ENCODE assay signal across 9 cellular contexts in genomic region chr10:93386496-93387369, GRCh38.
DNase-seq lines count a peak whose midpoint lies in the region; ATAC-seq and TF ChIP-seq lines count a peak whose summit lies in the region.
"Had no signal": no experiment of that assay in that cellular context is flagged by ENCODE, and none has a peak within 500 bp of the region (broad histone marks: within the 10 kb centered on the region; RNA-seq: fewer than 3 reads in every experiment).

No MANE protein-coding gene starts in this region.

- peak; percentile 32; the same call in 1 of the 2 replicates for ATAC-seq in WTC11
- ATAC-seq in left cardiac atrium, result peak; percentile 24 to 54
- no peak for ATAC-seq in GM21723 (IDR thresholded peaks at IDR 0.05; ENCODE audit: unreplicated experiment)
- ATAC-seq: A549 had no signal

- CTCF ChIA-PET in WTC11 (lab: Charles Lee), result interaction anchor here (1.0 to 3.0 kb wide), 4 partner anchors 10 to 99 kb away, joined by 4 to 12 read pairs (median 6); partner anchors contain the start of gene MYOF

- intact Hi-C loops in left cardiac atrium (cut with DNase I), result no loop called here

- H3K36me3 Mint-ChIP-seq in WTC11, result no peaks in the 10 kb centered on the region
- peaks cover 23% of the 10 kb centered on the region for H3K36me3 Mint-ChIP-seq in stimulated activated naive CD8-positive, alpha-beta T cell treated with anti-CD3 and anti-CD28 coated beads, Interleukin-15, Interleukin-2, amounts not matched to agents 100 ng/mL and 50 ng/mL, for 24 hours (ENCODE audit: low read depth)

- peaks cover 21% of the 10 kb centered on the region for H3K4me1 Mint-ChIP-seq in WTC11
- H3K4me1 Mint-ChIP-seq in stimulated activated naive CD8-positive, alpha-beta T cell treated with anti-CD3 and anti-CD28 coated beads, Interleukin-15, Interleukin-2, amounts not matched to agents 100 ng/mL and 50 ng/mL, for 24 hours (ENCODE audit: low read depth), result peaks cover 29% of the 10 kb centered on the region

- TF ChIP-seq CTCF in WTC11 (IDR thresholded peaks at IDR 0.05), result no peak

- H3K27me3 Mint-ChIP-seq in WTC11 (ENCODE audit: low read depth), result no peaks in the 10 kb centered on the region; the same call in 1 of the 2 replicates
- no peaks in the 10 kb centered on the region for H3K27me3 Mint-ChIP-seq in stimulated activated naive CD8-positive, alpha-beta T cell treated with anti-CD3 and anti-CD28 coated beads, Interleukin-15, Interleukin-2, amounts not matched to agents 100 ng/mL and 50 ng/mL, for 24 hours

- H3K27ac Mint-ChIP-seq in WTC11, result no peak overlapping the region
- H3K27ac Mint-ChIP-seq in stimulated activated naive CD8-positive, alpha-beta T cell treated with anti-CD3 and anti-CD28 coated beads, Interleukin-15, Interleukin-2, amounts not matched to agents 100 ng/mL and 50 ng/mL, for 24 hours, result peak overlapping the region; percentile 69

- no peaks in the 10 kb centered on the region for H3K9me3 Mint-ChIP-seq in WTC11
- H3K9me3 Mint-ChIP-seq in stimulated activated naive CD8-positive, alpha-beta T cell treated with anti-CD3 and anti-CD28 coated beads, Interleukin-15, Interleukin-2, amounts not matched to agents 100 ng/mL and 50 ng/mL, for 24 hours, result no peaks in the 10 kb centered on the region

- POLR2A ChIA-PET in WTC11 (lab: Charles Lee), result no interaction called here

- peak; percentile 17 for DNase-seq in SKM-1 treated with dmso at 0.1 percent for 144 hours (lab: John Stamatoyannopoulos, UW; ENCODE audit: unreplicated experiment)
- no peak for DNase-seq in SKM-1 (lab: John Stamatoyannopoulos, UW; ENCODE audit: unreplicated experiment)
- DNase-seq in WTC11 (ENCODE audit: low spot score), result no peak
- peak; percentile 28 for DNase-seq in left cardiac atrium
- DNase-seq in NCI-H2227 treated with DMSO at 0.1 percent for 48 hours (lab: John Stamatoyannopoulos, UW), result no peak
- no peak for DNase-seq in Kasumi-1 (lab: John Stamatoyannopoulos, UW)

- no peak overlapping the region for H3K4me3 Mint-ChIP-seq in WTC11
- H3K4me3 Mint-ChIP-seq in stimulated activated naive CD8-positive, alpha-beta T cell treated with anti-CD3 and anti-CD28 coated beads, Interleukin-15, Interleukin-2, amounts not matched to agents 100 ng/mL and 50 ng/mL, for 24 hours, result peak overlapping the region; percentile 24

TF ChIP-seq in WTC11, 78 proteins besides CTCF, POLR2A, EP300 and RAD21 (continues in another document):
- TF ChIP-seq CBFB (CRISPR knock-in tag; IDR thresholded peaks at IDR 0.05; ENCODE audit: low read depth), result no peak
- TF ChIP-seq ZNF532 (CRISPR knock-in tag; IDR thresholded peaks at IDR 0.05; ENCODE audit: borderline replicate concordance), result no peak
- TF ChIP-seq PRRX2 (CRISPR knock-in tag; IDR thresholded peaks at IDR 0.05), result no peak
- TF ChIP-seq ZNF396 (CRISPR knock-in tag; IDR thresholded peaks at IDR 0.05; ENCODE audit: borderline replicate concordance), result no peak
- TF ChIP-seq ZNF416 (CRISPR knock-in tag; IDR thresholded peaks at IDR 0.05), result no peak
- TF ChIP-seq SOX15 (CRISPR knock-in tag; IDR thresholded peaks at IDR 0.05), result no peak
- TF ChIP-seq CDX4 (CRISPR knock-in tag; IDR thresholded peaks at IDR 0.05; ENCODE audit: borderline replicate concordance), result no peak
- TF ChIP-seq ZNF232 (CRISPR knock-in tag; IDR thresholded peaks at IDR 0.05), result no peak
- no peak for TF ChIP-seq GTF2I (CRISPR knock-in tag; conservative IDR thresholded peaks at IDR 0.05)
- no peak for TF ChIP-seq ARID4B (CRISPR knock-in tag; IDR thresholded peaks at IDR 0.05; ENCODE audit: borderline replicate concordance)
- no peak for TF ChIP-seq E2F4 (CRISPR knock-in tag; IDR thresholded peaks at IDR 0.05; ENCODE audit: borderline replicate concordance, low read depth)

Comparison
In these comparisons a context has a peak if more than half of its experiments do, and no peak if none do; other contexts are left out.
1. DNase-seq: peak in SKM-1 treated with dmso at 0.1 percent for 144 hours (single experiment) and left cardiac atrium (single experiment); none in SKM-1 (single experiment), WTC11 (single experiment), NCI-H2227 treated with DMSO at 0.1 percent for 48 hours (single experiment) and Kasumi-1 (0 of 2).